ENCODE assay signal across 10 cellular contexts in the genomic region with DNA sequence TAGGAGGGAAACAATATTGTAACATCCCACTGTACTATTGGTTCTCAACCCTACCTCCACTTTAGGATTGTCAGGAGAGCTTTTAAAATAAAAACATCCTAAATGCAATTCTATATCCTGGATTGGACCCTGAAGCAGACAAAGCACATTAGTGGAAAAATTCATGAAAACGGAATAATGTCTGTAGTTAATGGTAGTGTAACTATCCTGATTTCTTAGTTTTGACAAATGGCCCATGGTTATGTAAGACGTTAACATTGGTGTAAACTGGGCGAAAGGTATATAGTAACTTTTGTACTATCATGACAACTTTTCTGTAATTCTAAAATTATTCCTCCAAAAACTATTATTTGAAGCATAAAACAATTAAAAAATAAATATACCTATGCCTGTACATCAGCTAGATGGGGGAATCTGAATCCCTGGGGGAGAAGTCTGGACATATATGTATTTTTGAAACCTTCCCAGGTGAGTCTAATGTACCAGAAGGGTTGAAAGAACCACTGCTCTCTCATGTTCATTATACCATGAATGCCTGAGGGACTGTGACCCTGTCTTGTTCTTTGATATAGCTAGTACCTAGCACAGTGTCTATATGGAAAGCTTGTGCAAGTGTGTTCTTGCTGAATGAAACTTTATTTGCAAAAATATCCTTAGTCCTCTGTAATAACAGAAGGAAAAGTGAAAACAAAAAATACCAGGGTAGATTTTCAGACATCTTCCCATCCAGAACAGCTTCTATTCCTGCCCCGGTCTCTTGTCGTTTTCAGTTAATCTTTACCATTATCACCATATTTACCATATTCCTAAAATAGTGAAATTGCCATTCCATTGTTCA. TPM values are rescaled to one million over a fixed set of nuclear protein-coding genes. Genes with fewer than 3 reads are reported as not detected.
"Had no signal": no experiment of that assay in that cellular context is flagged by ENCODE, and none has a peak within 500 bp of the region (broad histone marks: within the 10 kb centered on the region; RNA-seq: fewer than 3 reads in every experiment).

No MANE protein-coding gene starts in this region.

- H3K4me3 Mint-ChIP-seq: HFFc6 had no signal

- H3K9me3 Mint-ChIP-seq: HFFc6 had no signal

- H3K27ac Mint-ChIP-seq: HFFc6, IgD-negative memory B cell had no signal

- H3K4me3 ChIP-seq: HAP-1 had no signal

- H3K27ac ChIP-seq: HL-60 had no signal

- ATAC-seq: HCT116, HepG2 had no signal

- H3K36me3 ChIP-seq: HAP-1 had no signal

- DNase-seq: GOT3, H7, HFFc6 had no signal

- H3K9me3 ChIP-seq: HAP-1 had no signal

RNA-seq across cellular contexts. Expression of a gene that starts 12.3 kb away (rescaled TPM):
- total RNA-seq: H4, H7, HepG2, HFFc6, HT1080 had no signal
- polyA plus RNA-seq: HepG2 had no signal
